ENCODE assay signal across 25 cellular contexts in the genomic region with DNA sequence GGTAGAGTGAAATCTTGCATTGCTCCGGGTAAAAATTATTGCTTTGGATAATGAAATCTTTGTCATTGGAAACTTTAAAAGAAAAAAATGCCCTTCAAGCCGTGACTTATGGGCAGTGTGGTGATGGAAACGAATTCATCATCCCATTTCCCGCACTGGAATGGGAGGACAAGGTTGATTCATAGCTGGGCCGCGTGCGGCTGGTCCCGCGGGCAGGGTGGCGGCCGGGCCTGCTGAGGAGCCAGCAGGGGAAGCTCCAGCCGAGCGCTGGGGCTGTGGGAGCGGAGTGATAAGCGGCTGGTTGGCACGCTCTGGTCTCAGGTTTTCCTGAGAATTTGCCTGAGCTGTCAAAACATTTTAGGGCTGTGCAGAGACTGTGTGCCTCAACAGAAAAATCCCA.
A peak's percentile ranks its signal among the peaks of the same experiment; 100 is the strongest.
DNase-seq lines count a peak whose midpoint lies in the region; ATAC-seq, FAIRE-seq and TF ChIP-seq lines count a peak whose summit lies in the region.
"Had no signal": no experiment of that assay in that cellular context is flagged by ENCODE, and none has a peak within 500 bp of the region (broad histone marks: within the 10 kb centered on the region; RNA-seq: fewer than 3 reads in every experiment).

No MANE protein-coding gene starts in this region.

- H3K9ac ChIP-seq in H1 (replicated peaks in 1 of 4; ENCODE audit: extremely low read depth in 1 of 4, low read depth in 3 of 4, low read length in 3 of 4): no peak overlapping the region

- no peak overlapping the region for H2AK5ac ChIP-seq in H1 (ENCODE audit: low read depth, low read length)

- H2AFZ ChIP-seq in H1 (ENCODE audit: low read length): no peak overlapping the region

- TF ChIP-seq EP300 in H1 (IDR thresholded peaks at IDR 0.05; ENCODE audit: borderline replicate concordance in 1 of 2, low read depth in 2 of 2, low read length in 2 of 2): no peak

- CTCF ChIA-PET in H1 (lab: Charles Lee; ENCODE audit: partially characterized antibody): interaction anchor here (1.0 to 1.1 kb wide), 2 partner anchors 67 to 82 kb away, joined by 3 read pairs; no protein-coding TSS in a partner anchor

- peaks cover 40% of the 10 kb centered on the region for H3K4me1 Mint-ChIP-seq in nephron

- H3K23me2 ChIP-seq in H1 (ENCODE audit: low read depth, low read length): no peaks in the 10 kb centered on the region

- TF ChIP-seq POLR2A in H1 (IDR thresholded peaks at IDR 0.05; ENCODE audit: control extremely low read depth in 1 of 2, low read depth in 2 of 2, low read length in 2 of 2) (no peak), testis (IDR thresholded peaks at IDR 0.05) (no peak)

- H4K8ac ChIP-seq in H1 (ENCODE audit: extremely low read depth, insufficient read depth, low read length): no peak overlapping the region

- H3K56ac ChIP-seq in H1 (replicated peaks; ENCODE audit: insufficient read length, low read depth, low read length): no peak overlapping the region

- H3K36me3 Mint-ChIP-seq in nephron (ENCODE audit: low read depth): no peaks in the 10 kb centered on the region

- peaks cover 2% of the 10 kb centered on the region for H3K9me3 Mint-ChIP-seq in nephron
- H3K9me3 Mint-ChIP-seq: T-helper 2 cell treated with Interferon-gamma antibody and Interleukin-4, amounts not matched to agents 5 μg/mL and 100 μg/mL, for 36 hours had no signal

- H3K36me3 ChIP-seq in H1 (ENCODE audit: control insufficient read depth in 2 of 4, insufficient read depth in 4 of 4, low read length in 3 of 4) (no peaks in the 10 kb centered on the region), testis (ENCODE audit: low read depth, missing control alignments) (no peaks in the 10 kb centered on the region)
- H3K36me3 ChIP-seq: right atrium auricular region, stomach, upper lobe of right lung, WERI-Rb-1 had no signal

- H4K5ac ChIP-seq in H1 (ENCODE audit: insufficient read length, low read depth, low read length): no peak overlapping the region

- H3K4me2 ChIP-seq in H1 (ENCODE audit: insufficient read depth in 1 of 2, low read depth in 2 of 2, low read length in 2 of 2): 0 out of 4 replicates have a peak overlapping the region, but pooled peaks of 1 of the 2 experiments have one; percentile 41

- H2BK20ac ChIP-seq in H1 (ENCODE audit: low read length): no peak overlapping the region

- peak overlapping the region; percentile 12; the same call in 1 of the 2 replicates for H3K18ac ChIP-seq in H1 (ENCODE audit: extremely low read depth, low read length)

- H3K27ac ChIP-seq in H1 (ENCODE audit: low read depth, low read length) (no peak overlapping the region), testis (no peak overlapping the region)
- H3K27ac ChIP-seq: right atrium auricular region, stomach, upper lobe of right lung, WERI-Rb-1 had no signal

- TF ChIP-seq RAD21 in H1 (IDR thresholded peaks at IDR 0.05 in 1 of 2, conservative IDR thresholded peaks at IDR 0.05 in 1 of 2; ENCODE audit: low read depth in 2 of 2, low read length in 2 of 2): no peak

- no peaks in the 10 kb centered on the region for H4K20me1 ChIP-seq in H1 (replicated peaks in 1 of 2; ENCODE audit: control insufficient read depth in 1 of 2, insufficient read depth in 2 of 2, low read length in 2 of 2)

- H3K14ac ChIP-seq in H1 (ENCODE audit: insufficient read length): no peak overlapping the region

- H3K4me3 Mint-ChIP-seq in nephron: no peak overlapping the region
- H3K4me3 Mint-ChIP-seq: T-helper 2 cell treated with Interferon-gamma antibody and Interleukin-4, amounts not matched to agents 5 μg/mL and 100 μg/mL, for 36 hours had no signal

- ATAC-seq in left cardiac atrium (peak; percentile 19 to 82), left ventricle myocardium superior (no peak), GM19324 (IDR thresholded peaks at IDR 0.05; ENCODE audit: low FRiP score, unreplicated experiment) (no peak)
- ATAC-seq: HCT116, left colon had no signal

- H3K4me1 ChIP-seq in H1 (replicated peaks in 1 of 4; ENCODE audit: control insufficient read depth in 3 of 4, insufficient read depth in 4 of 4, low read length in 3 of 4): peaks cover 0 to 10% (median 5%) of the 10 kb centered on the region in 4 experiments; a peak in 6 of 7 replicates
- H3K4me1 ChIP-seq in testis: peaks cover 4% of the 10 kb centered on the region
- H3K4me1 ChIP-seq: right atrium auricular region, stomach had no signal

- H3K27ac Mint-ChIP-seq in nephron: peak overlapping the region; percentile 2 to 93 (median 78)
- H3K27ac Mint-ChIP-seq: T-helper 2 cell treated with Interferon-gamma antibody and Interleukin-4, amounts not matched to agents 5 μg/mL and 100 μg/mL, for 36 hours had no signal

- H2BK5ac ChIP-seq in H1 (ENCODE audit: low read depth, low read length): no peak overlapping the region

- no peaks in the 10 kb centered on the region for H3K9me3 ChIP-seq in H1 (ENCODE audit: insufficient read depth in 2 of 2, low read depth in 1 of 2, low read length in 1 of 2)
- no peaks in the 10 kb centered on the region for H3K9me3 ChIP-seq in testis
- H3K9me3 ChIP-seq: right atrium auricular region, stomach, upper lobe of right lung had no signal

- H3K4me3 ChIP-seq in H1 (ENCODE audit: extremely low read depth in 1 of 4, insufficient read depth in 2 of 4, low read depth in 3 of 4, low read length in 4 of 4) (no peak overlapping the region), testis (no peak overlapping the region)
- H3K4me3 ChIP-seq: right atrium auricular region, stomach, upper lobe of right lung had no signal

- no peak for FAIRE-seq in H1 (lab: Jason Lieb, UNC)

- no peak overlapping the region for H4K91ac ChIP-seq in H1 (replicated peaks; ENCODE audit: insufficient read length, low read length)

- H2BK15ac ChIP-seq in H1 (ENCODE audit: low read length): no peak overlapping the region; the same call in 1 of the 2 replicates

- peaks cover 19% of the 10 kb centered on the region for H3K27me3 Mint-ChIP-seq in nephron (ENCODE audit: low read depth)

- POLR2A ChIA-PET in H1 (lab: Charles Lee; ENCODE audit: partially characterized antibody): interaction anchor here (1.7 kb wide), 1 partner anchor 10 kb away, joined by 4 read pairs; no protein-coding TSS in a partner anchor

- intact Hi-C loops in left cardiac atrium (cut with DNase I): no loop called here
- intact Hi-C loops in left ventricle myocardium superior (cut with micrococcal nuclease): no loop called here
- intact Hi-C loops in testis (cut with DNase I; ENCODE audit: low total_unique reads): no loop called here

- TF ChIP-seq CTCF in H1 (IDR thresholded peaks at IDR 0.05; ENCODE audit: control extremely low read depth in 1 of 3, insufficient read depth in 1 of 3, low read depth in 1 of 3, low read length in 3 of 3) (no peak), nephron (IDR thresholded peaks at IDR 0.05; ENCODE audit: unreplicated experiment in 3 of 3) (no peak), testis (IDR thresholded peaks at IDR 0.05) (no peak)

- H3K23ac ChIP-seq in H1 (ENCODE audit: insufficient read length): no peak overlapping the region

- H2BK12ac ChIP-seq in H1 (ENCODE audit: low read depth, low read length): 0 out of 2 replicates have a peak overlapping the region, but pooled peaks have one; percentile 53

- no peak for DNase-seq in left cardiac atrium
- no peak for DNase-seq in left ventricle myocardium superior
- DNase-seq in H1 (ENCODE audit: low read depth in 1 of 2, low spot score in 2 of 2): no peak
- peak; percentile 30 for DNase-seq in testis
- no peak for DNase-seq in activated CD4-positive, CD25-positive, alpha-beta regulatory T cell (lab: John Stamatoyannopoulos, UW)
- DNase-seq in CD1c-positive myeloid dendritic cell (ENCODE audit: extremely low spot score): no peak
- DNase-seq: 8988T; activated CD4-positive, alpha-beta T cell treated with anti-CD3 and anti-CD28 coated beads, Interleukin-2, amount 50 U/mL, for 48 hours; activated effector memory CD4-positive, alpha-beta T cell treated with anti-CD3 and anti-CD28 coated beads, Interleukin-2, amount 50 U/mL, for 16 hours; AML-193; cortex of kidney; DMS79 treated with DMSO at 0.1 percent for 48 hours; KBM-7; left colon; NCI-H146; NCI-H524 treated with DMSO at 0.1 percent for 48 hours; occipital lobe; stomach; upper lobe of right lung; WERI-Rb-1 had no signal

- no peaks in the 10 kb centered on the region for H3K27me3 ChIP-seq in H1 (replicated peaks in 1 of 4; ENCODE audit: control insufficient read depth in 3 of 4, extremely low read depth in 1 of 4, insufficient read depth in 3 of 4, low read length in 3 of 4)
- H3K27me3 ChIP-seq in testis: no peaks in the 10 kb centered on the region
- H3K27me3 ChIP-seq: right atrium auricular region, stomach, upper lobe of right lung had no signal

- no peak overlapping the region for H3K4ac ChIP-seq in H1 (replicated peaks; ENCODE audit: insufficient read length, low read depth, low read length)

- no peaks in the 10 kb centered on the region for H3K79me1 ChIP-seq in H1 (ENCODE audit: low read depth, low read length)

- H2BK120ac ChIP-seq in H1 (replicated peaks; ENCODE audit: low read depth, low read length): peak overlapping the region; percentile 22

- no peaks in the 10 kb centered on the region for H3K79me2 ChIP-seq in H1 (ENCODE audit: control insufficient read depth in 1 of 2, insufficient read depth in 2 of 2, low read length in 2 of 2)

- 80% methylated on average over 16 of the region's 16 CpGs; no CpG with 5 or more reads in 1 of the 2 experiments for WGBS in H1 (ENCODE audit: extremely low coverage in 1 of 2, insufficient coverage in 1 of 2, insufficient read length in 1 of 2, insufficient replicate concordance in 2 of 2, low coverage in 1 of 2, low lambda C conversion rate in 2 of 2, missing lambda C conversion rate in 1 of 2), 2 experiments
- WGBS in testis, 2 donors: 51 to 61% methylated on average over 16 of the region's 16 CpGs

TF ChIP-seq in H1, 55 proteins besides CTCF, POLR2A, EP300 and RAD21:
- TF ChIP-seq CEBPB (IDR thresholded peaks at IDR 0.05; ENCODE audit: low read depth, low read length) (no peak), MAX (IDR thresholded peaks at IDR 0.05) (no peak), E2F6 (IDR thresholded peaks at IDR 0.05) (no peak)

Comparison
In these comparisons a context has a peak if more than half of its experiments do, and no peak if none do; other contexts are left out.
1. ATAC-seq: peak in left cardiac atrium (2 of 2); none in left ventricle myocardium superior (single experiment) and GM19324 (single experiment).